8 cellular contexts compared by ENCODE assay signal in genomic region chr3:88150371-88150770, GRCh38. TPM values are rescaled to one million over a fixed set of nuclear protein-coding genes. Genes with fewer than 3 reads are reported as not detected.
DNase-seq lines count a peak whose midpoint lies in the region; ATAC-seq and TF ChIP-seq lines count a peak whose summit lies in the region.

No MANE protein-coding gene starts in this region.

- no TSS peak for BruUV-seq in MCF 10A (replicated peaks; lab: Mats Ljungman, UMichigan)

- no peaks in the 10 kb centered on the region for H3K9me3 Mint-ChIP-seq in MCF 10A (ENCODE audit: unreplicated experiment)

- peaks cover 18% of the 10 kb centered on the region for H3K4me1 Mint-ChIP-seq in MCF 10A (ENCODE audit: insufficient read depth, unreplicated experiment)

- H3K27ac Mint-ChIP-seq in MCF 10A (ENCODE audit: low read depth, unreplicated experiment), result peak overlapping the region; percentile 95

- H3K4me3 Mint-ChIP-seq in MCF 10A (ENCODE audit: unreplicated experiment), result peak overlapping the region; percentile 98

- ATAC-seq in HG02623 (IDR thresholded peaks at IDR 0.05; ENCODE audit: unreplicated experiment), result peak; percentile 21
- ATAC-seq in lower lobe of right lung, result peak in 1 of 2 donors; percentile 7

- H3K9ac ChIP-seq in NT2/D1 (ENCODE audit: insufficient read length, low read depth), result peak overlapping the region; percentile 97

- H3K36me3 ChIP-seq in NT2/D1 (ENCODE audit: insufficient read depth, insufficient read length, low read length) (peaks cover 31% of the 10 kb centered on the region), lower lobe of right lung (peaks cover 23% of the 10 kb centered on the region), thymus (ENCODE audit: control insufficient read depth, insufficient read depth) (peaks cover 6% of the 10 kb centered on the region)

- 2% methylated on average over 8 of the region's 8 CpGs for WGBS in thymus

- H3K36me3 Mint-ChIP-seq in MCF 10A (ENCODE audit: insufficient read depth, unreplicated experiment), result peaks cover 36% of the 10 kb centered on the region

- intact Hi-C loops in MCF 10A (cut with micrococcal nuclease), result no loop called here
- intact Hi-C loops in lower lobe of right lung (cut with DNase I), result no loop called here

- no peaks in the 10 kb centered on the region for H3K27me3 Mint-ChIP-seq in MCF 10A (ENCODE audit: insufficient read depth, unreplicated experiment)

- TF ChIP-seq CTCF in MCF 10A (IDR thresholded peaks at IDR 0.05; ENCODE audit: unreplicated experiment) (no peak), lower lobe of right lung (IDR thresholded peaks at IDR 0.05) (no peak)

- no peaks in the 10 kb centered on the region for H3K9me3 ChIP-seq in NT2/D1 (ENCODE audit: insufficient read depth, low read length)
- no peaks in the 10 kb centered on the region for H3K9me3 ChIP-seq in lower lobe of right lung
- no peaks in the 10 kb centered on the region for H3K9me3 ChIP-seq in thymus (ENCODE audit: control insufficient read depth)

- CTCF ChIA-PET in MCF 10A (lab: Yijun Ruan, JAX), result interaction anchor here (1.0 to 1.5 kb wide), 2 partner anchors 17 to 82 kb away, joined by 3 to 5 read pairs; no protein-coding TSS in a partner anchor

- POLR2A ChIA-PET in MCF 10A (lab: Yijun Ruan, JAX), result interaction anchor here (0.7 to 4.8 kb wide), 11 partner anchors 9 to 923 kb away, joined by 3 to 63 read pairs (median 7); partner anchors contain the start of genes CGGBP1, CHMP2B and ZNF654

- H3K4me3 ChIP-seq in NT2/D1 (ENCODE audit: insufficient read length, low read depth) (peak overlapping the region; percentile 97), lower lobe of right lung (peak overlapping the region; percentile 97), thymus (ENCODE audit: low read length) (peak overlapping the region; percentile 100)

- no peaks in the 10 kb centered on the region for H3K4me1 ChIP-seq in NT2/D1 (ENCODE audit: insufficient read depth, insufficient read length)
- H3K4me1 ChIP-seq in lower lobe of right lung, result peaks cover 33% of the 10 kb centered on the region
- peaks cover 11% of the 10 kb centered on the region for H3K4me1 ChIP-seq in thymus (ENCODE audit: control insufficient read depth, insufficient read depth, low read length)

- no peaks in the 10 kb centered on the region for H3K27me3 ChIP-seq in NT2/D1 (ENCODE audit: insufficient read depth, insufficient read length)
- H3K27me3 ChIP-seq in lower lobe of right lung (ENCODE audit: low read depth), result no peaks in the 10 kb centered on the region
- no peaks in the 10 kb centered on the region for H3K27me3 ChIP-seq in thymus (ENCODE audit: control insufficient read depth, insufficient read depth)

- peak; percentile 7 for DNase-seq in SKM-1 (lab: John Stamatoyannopoulos, UW; ENCODE audit: unreplicated experiment)
- no peak for DNase-seq in SKM-1 treated with dmso at 0.1 percent for 144 hours (lab: John Stamatoyannopoulos, UW; ENCODE audit: unreplicated experiment)
- DNase-seq in NT2/D1 (ENCODE audit: low read depth, low spot score), result no peak
- no peak for DNase-seq in MCF 10A (ENCODE audit: unreplicated experiment)
- no peak for DNase-seq in lower lobe of right lung
- DNase-seq in islet precursor cell, result no peak

- peak overlapping the region; percentile 95 for H3K27ac ChIP-seq in lower lobe of right lung
- peak overlapping the region; percentile 97 for H3K27ac ChIP-seq in thymus (ENCODE audit: low read depth)

RNA-seq across cellular contexts. Expression of gene C3orf38, which starts 0.6 kb away (rescaled TPM):
- 21.7 and 23.4 TPM in 2 replicates for total RNA-seq in MCF 10A (2022)
- 25.0 TPM for total RNA-seq in lower lobe of right lung
- polyA plus RNA-seq in thymus, result 16.7 TPM
